In the genomic region with DNA sequence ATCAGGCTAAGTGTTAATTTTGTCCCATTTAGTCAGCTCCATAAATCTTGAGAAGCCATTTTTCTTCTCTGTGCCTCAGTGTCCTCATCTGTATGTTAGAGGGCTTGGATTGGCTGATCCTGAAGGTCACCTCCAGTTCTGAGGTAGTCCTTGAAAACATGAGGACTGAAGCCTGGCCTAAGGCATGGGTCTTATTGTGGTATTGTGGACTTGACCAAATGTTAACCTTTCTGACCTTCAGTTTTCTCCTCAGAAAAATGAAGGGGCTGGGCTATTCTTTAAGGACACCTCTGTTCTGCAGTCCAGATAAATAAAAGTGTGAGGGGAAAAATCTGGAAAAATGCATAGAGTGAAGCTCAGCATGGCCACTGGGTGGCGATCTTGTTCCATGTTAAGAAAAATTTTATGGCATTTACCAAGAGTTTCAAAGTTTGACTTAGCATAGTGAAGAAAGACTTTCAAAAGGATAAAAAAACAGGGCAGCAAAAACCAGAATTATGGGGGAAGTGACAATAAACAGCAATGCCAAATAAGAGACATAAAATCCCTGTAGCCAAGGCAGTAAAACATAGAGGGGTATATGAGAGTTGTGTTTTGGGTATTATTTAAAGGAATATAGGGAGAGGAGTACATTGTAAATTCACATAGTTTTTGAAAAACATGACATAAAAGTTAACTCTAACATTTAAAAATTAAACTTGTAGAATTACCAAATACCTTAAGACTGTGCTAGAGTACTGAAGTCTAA, we compare ENCODE assay signal across 1 cellular context.
A peak's percentile ranks its signal among the peaks of the same experiment; 100 is the strongest.
TF ChIP-seq lines count a peak whose summit lies in the region.

No MANE protein-coding gene starts in this region.

TF ChIP-seq in HepG2, 621 proteins besides CTCF, POLR2A, EP300 and RAD21 (continued from another document and continues in another):
- TF ChIP-seq, protein P1, sequence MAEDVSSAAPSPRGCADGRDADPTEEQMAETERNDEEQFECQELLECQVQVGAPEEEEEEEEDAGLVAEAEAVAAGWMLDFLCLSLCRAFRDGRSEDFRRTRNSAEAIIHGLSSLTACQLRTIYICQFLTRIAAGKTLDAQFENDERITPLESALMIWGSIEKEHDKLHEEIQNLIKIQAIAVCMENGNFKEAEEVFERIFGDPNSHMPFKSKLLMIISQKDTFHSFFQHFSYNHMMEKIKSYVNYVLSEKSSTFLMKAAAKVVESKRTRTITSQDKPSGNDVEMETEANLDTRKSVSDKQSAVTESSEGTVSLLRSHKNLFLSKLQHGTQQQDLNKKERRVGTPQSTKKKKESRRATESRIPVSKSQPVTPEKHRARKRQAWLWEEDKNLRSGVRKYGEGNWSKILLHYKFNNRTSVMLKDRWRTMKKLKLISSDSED (CRISPR knock-in tag; IDR thresholded peaks at IDR 0.05): no peak
- TF ChIP-seq, protein P2, sequence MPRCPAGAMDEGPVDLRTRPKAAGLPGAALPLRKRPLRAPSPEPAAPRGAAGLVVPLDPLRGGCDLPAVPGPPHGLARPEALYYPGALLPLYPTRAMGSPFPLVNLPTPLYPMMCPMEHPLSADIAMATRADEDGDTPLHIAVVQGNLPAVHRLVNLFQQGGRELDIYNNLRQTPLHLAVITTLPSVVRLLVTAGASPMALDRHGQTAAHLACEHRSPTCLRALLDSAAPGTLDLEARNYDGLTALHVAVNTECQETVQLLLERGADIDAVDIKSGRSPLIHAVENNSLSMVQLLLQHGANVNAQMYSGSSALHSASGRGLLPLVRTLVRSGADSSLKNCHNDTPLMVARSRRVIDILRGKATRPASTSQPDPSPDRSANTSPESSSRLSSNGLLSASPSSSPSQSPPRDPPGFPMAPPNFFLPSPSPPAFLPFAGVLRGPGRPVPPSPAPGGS (CRISPR knock-in tag; IDR thresholded peaks at IDR 0.05): no peak
- TF ChIP-seq KLF16 (CRISPR knock-in tag; IDR thresholded peaks at IDR 0.05) (peak in 1 of 2 experiments; percentile 59; a peak in 2 of 4 replicates), ZNF777 (CRISPR knock-in tag; IDR thresholded peaks at IDR 0.05) (0 out of 2 replicates have a peak, but pooled peaks have one; percentile 14), NRL (CRISPR knock-in tag; IDR thresholded peaks at IDR 0.05; ENCODE audit: borderline replicate concordance) (no peak), SIN3B (IDR thresholded peaks at IDR 0.05; ENCODE audit: low read length) (peak; percentile 56), PCBP1 (IDR thresholded peaks at IDR 0.05; ENCODE audit: borderline replicate concordance, low read depth, low read length) (no peak), MAFF (IDR thresholded peaks at IDR 0.05; ENCODE audit: low read depth, low read length) (0 out of 2 replicates have a peak, but pooled peaks have one; percentile 24), ZNF670 (CRISPR knock-in tag; IDR thresholded peaks at IDR 0.05; ENCODE audit: borderline replicate concordance) (0 out of 2 replicates have a peak, but pooled peaks have one; percentile 30), ONECUT2 (CRISPR knock-in tag; IDR thresholded peaks at IDR 0.05) (no peak), POLR2AphosphoS5 (IDR thresholded peaks at IDR 0.05; ENCODE audit: low read depth, low read length) (peak; percentile 48; the same call in 1 of the 2 replicates), ZNF230 (CRISPR knock-in tag; IDR thresholded peaks at IDR 0.05) (no peak), PPARG (CRISPR knock-in tag; conservative IDR thresholded peaks at IDR 0.05) (peak; percentile 20; the same call in 1 of the 2 replicates), TOPORS (CRISPR knock-in tag; IDR thresholded peaks at IDR 0.05) (no peak), TMF1 (CRISPR knock-in tag; IDR thresholded peaks at IDR 0.05; ENCODE audit: low read depth) (no peak), HMG20A (CRISPR knock-in tag; IDR thresholded peaks at IDR 0.05; ENCODE audit: borderline replicate concordance) (0 out of 2 replicates have a peak, but pooled peaks have one; percentile 27), ZNF30 (CRISPR knock-in tag; IDR thresholded peaks at IDR 0.05) (no peak), ZSCAN29 (CRISPR knock-in tag; conservative IDR thresholded peaks at IDR 0.05) (peak; percentile 74; the same call in 1 of the 2 replicates), PRMT3 (CRISPR knock-in tag; IDR thresholded peaks at IDR 0.05; ENCODE audit: borderline replicate concordance, low read depth) (0 out of 2 replicates have a peak, but pooled peaks have one; percentile 18), NFYC (CRISPR knock-in tag; IDR thresholded peaks at IDR 0.05) (peak; percentile 28; the same call in 1 of the 2 replicates), NCOA2 (CRISPR knock-in tag; IDR thresholded peaks at IDR 0.05) (peak; percentile 20; the same call in 1 of the 2 replicates), ZNF7 (CRISPR knock-in tag; IDR thresholded peaks at IDR 0.05) (no peak), SRSF4 (IDR thresholded peaks at IDR 0.05; ENCODE audit: low read depth, low read length, poor library complexity, severe bottlenecking) (peak; percentile 62), PTBP1 (IDR thresholded peaks at IDR 0.05; ENCODE audit: low read depth, low read length, poor library complexity, severe bottlenecking) (no peak), NFRKB (IDR thresholded peaks at IDR 0.05) (no peak), CEBPG (CRISPR knock-in tag; IDR thresholded peaks at IDR 0.05) (peak; percentile 34; the same call in 1 of the 2 replicates), ZBTB21 (CRISPR knock-in tag; IDR thresholded peaks at IDR 0.05) (peak; percentile 26; the same call in 1 of the 2 replicates), PLRG1 (conservative IDR thresholded peaks at IDR 0.05) (no peak), TCF7 (IDR thresholded peaks at IDR 0.05; ENCODE audit: low read depth) (0 out of 2 replicates have a peak, but pooled peaks have one; percentile 24), PAF1 (CRISPR knock-in tag; IDR thresholded peaks at IDR 0.05) (0 out of 2 replicates have a peak, but pooled peaks have one; percentile 82), CCAR2 (optimal IDR thresholded peaks at IDR 0.05; ENCODE audit: low read depth, low read length) (peak; percentile 66)
- TF ChIP-seq, protein P3, sequence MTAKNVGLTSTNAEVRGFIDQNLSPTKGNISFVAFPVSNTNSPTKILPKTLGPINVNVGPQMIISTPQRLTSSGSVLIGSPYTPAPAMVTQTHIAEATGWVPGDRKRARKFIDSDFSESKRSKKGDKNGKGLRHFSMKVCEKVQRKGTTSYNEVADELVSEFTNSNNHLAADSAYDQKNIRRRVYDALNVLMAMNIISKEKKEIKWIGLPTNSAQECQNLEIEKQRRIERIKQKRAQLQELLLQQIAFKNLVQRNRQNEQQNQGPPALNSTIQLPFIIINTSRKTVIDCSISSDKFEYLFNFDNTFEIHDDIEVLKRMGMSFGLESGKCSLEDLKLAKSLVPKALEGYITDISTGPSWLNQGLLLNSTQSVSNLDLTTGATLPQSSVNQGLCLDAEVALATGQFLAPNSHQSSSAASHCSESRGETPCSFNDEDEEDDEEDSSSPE (CRISPR knock-in tag; IDR thresholded peaks at IDR 0.05): peak; percentile 37; the same call in 1 of the 2 replicates
- TF ChIP-seq, protein P4, sequence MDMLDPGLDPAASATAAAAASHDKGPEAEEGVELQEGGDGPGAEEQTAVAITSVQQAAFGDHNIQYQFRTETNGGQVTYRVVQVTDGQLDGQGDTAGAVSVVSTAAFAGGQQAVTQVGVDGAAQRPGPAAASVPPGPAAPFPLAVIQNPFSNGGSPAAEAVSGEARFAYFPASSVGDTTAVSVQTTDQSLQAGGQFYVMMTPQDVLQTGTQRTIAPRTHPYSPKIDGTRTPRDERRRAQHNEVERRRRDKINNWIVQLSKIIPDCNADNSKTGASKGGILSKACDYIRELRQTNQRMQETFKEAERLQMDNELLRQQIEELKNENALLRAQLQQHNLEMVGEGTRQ (IDR thresholded peaks at IDR 0.05; ENCODE audit: low read depth, low read length): no peak
- TF ChIP-seq, protein P4 (CRISPR knock-in tag; IDR thresholded peaks at IDR 0.05; ENCODE audit: borderline replicate concordance): no peak
- TF ChIP-seq, protein P5, sequence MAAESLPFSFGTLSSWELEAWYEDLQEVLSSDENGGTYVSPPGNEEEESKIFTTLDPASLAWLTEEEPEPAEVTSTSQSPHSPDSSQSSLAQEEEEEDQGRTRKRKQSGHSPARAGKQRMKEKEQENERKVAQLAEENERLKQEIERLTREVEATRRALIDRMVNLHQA (CRISPR knock-in tag; IDR thresholded peaks at IDR 0.05): no peak
- TF ChIP-seq, protein P6, sequence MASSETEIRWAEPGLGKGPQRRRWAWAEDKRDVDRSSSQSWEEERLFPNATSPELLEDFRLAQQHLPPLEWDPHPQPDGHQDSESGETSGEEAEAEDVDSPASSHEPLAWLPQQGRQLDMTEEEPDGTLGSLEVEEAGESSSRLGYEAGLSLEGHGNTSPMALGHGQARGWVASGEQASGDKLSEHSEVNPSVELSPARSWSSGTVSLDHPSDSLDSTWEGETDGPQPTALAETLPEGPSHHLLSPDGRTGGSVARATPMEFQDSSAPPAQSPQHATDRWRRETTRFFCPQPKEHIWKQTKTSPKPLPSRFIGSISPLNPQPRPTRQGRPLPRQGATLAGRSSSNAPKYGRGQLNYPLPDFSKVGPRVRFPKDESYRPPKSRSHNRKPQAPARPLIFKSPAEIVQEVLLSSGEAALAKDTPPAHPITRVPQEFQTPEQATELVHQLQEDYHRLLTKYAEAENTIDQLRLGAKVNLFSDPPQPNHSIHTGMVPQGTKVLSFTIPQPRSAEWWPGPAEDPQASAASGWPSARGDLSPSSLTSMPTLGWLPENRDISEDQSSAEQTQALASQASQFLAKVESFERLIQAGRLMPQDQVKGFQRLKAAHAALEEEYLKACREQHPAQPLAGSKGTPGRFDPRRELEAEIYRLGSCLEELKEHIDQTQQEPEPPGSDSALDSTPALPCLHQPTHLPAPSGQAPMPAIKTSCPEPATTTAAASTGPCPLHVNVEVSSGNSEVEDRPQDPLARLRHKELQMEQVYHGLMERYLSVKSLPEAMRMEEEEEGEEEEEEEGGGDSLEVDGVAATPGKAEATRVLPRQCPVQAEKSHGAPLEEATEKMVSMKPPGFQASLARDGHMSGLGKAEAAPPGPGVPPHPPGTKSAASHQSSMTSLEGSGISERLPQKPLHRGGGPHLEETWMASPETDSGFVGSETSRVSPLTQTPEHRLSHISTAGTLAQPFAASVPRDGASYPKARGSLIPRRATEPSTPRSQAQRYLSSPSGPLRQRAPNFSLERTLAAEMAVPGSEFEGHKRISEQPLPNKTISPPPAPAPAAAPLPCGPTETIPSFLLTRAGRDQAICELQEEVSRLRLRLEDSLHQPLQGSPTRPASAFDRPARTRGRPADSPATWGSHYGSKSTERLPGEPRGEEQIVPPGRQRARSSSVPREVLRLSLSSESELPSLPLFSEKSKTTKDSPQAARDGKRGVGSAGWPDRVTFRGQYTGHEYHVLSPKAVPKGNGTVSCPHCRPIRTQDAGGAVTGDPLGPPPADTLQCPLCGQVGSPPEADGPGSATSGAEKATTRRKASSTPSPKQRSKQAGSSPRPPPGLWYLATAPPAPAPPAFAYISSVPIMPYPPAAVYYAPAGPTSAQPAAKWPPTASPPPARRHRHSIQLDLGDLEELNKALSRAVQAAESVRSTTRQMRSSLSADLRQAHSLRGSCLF (CRISPR knock-in tag; IDR thresholded peaks at IDR 0.05; ENCODE audit: borderline replicate concordance): no peak
- TF ChIP-seq, protein P7, sequence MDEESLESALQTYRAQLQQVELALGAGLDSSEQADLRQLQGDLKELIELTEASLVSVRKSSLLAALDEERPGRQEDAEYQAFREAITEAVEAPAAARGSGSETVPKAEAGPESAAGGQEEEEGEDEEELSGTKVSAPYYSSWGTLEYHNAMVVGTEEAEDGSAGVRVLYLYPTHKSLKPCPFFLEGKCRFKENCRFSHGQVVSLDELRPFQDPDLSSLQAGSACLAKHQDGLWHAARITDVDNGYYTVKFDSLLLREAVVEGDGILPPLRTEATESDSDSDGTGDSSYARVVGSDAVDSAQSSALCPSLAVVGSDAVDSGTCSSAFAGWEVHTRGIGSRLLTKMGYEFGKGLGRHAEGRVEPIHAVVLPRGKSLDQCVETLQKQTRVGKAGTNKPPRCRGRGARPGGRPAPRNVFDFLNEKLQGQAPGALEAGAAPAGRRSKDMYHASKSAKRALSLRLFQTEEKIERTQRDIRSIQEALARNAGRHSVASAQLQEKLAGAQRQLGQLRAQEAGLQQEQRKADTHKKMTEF (CRISPR knock-in tag; IDR thresholded peaks at IDR 0.05): peak; percentile 28
- TF ChIP-seq, protein P8, sequence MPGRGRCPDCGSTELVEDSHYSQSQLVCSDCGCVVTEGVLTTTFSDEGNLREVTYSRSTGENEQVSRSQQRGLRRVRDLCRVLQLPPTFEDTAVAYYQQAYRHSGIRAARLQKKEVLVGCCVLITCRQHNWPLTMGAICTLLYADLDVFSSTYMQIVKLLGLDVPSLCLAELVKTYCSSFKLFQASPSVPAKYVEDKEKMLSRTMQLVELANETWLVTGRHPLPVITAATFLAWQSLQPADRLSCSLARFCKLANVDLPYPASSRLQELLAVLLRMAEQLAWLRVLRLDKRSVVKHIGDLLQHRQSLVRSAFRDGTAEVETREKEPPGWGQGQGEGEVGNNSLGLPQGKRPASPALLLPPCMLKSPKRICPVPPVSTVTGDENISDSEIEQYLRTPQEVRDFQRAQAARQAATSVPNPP (CRISPR knock-in tag; IDR thresholded peaks at IDR 0.05): no peak
- TF ChIP-seq, protein P9, sequence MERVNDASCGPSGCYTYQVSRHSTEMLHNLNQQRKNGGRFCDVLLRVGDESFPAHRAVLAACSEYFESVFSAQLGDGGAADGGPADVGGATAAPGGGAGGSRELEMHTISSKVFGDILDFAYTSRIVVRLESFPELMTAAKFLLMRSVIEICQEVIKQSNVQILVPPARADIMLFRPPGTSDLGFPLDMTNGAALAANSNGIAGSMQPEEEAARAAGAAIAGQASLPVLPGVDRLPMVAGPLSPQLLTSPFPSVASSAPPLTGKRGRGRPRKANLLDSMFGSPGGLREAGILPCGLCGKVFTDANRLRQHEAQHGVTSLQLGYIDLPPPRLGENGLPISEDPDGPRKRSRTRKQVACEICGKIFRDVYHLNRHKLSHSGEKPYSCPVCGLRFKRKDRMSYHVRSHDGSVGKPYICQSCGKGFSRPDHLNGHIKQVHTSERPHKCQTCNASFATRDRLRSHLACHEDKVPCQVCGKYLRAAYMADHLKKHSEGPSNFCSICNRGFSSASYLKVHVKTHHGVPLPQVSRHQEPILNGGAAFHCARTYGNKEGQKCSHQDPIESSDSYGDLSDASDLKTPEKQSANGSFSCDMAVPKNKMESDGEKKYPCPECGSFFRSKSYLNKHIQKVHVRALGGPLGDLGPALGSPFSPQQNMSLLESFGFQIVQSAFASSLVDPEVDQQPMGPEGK (CRISPR knock-in tag; IDR thresholded peaks at IDR 0.05): peak; percentile 21; the same call in 1 of the 2 replicates
- TF ChIP-seq, protein P10, sequence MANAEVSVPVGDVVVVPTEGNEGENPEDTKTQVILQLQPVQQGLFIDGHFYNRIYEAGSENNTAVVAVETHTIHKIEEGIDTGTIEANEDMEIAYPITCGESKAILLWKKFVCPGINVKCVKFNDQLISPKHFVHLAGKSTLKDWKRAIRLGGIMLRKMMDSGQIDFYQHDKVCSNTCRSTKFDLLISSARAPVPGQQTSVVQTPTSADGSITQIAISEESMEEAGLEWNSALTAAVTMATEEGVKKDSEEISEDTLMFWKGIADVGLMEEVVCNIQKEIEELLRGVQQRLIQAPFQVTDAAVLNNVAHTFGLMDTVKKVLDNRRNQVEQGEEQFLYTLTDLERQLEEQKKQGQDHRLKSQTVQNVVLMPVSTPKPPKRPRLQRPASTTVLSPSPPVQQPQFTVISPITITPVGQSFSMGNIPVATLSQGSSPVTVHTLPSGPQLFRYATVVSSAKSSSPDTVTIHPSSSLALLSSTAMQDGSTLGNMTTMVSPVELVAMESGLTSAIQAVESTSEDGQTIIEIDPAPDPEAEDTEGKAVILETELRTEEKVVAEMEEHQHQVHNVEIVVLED (CRISPR knock-in tag; IDR thresholded peaks at IDR 0.05; ENCODE audit: borderline replicate concordance): peak; percentile 1; the same call in 1 of the 2 replicates
